ENCODE assay signal across 21 cellular contexts in genomic region chr5:109945723-109946480, GRCh38.
DNase-seq lines count a peak whose midpoint lies in the region; ATAC-seq and TF ChIP-seq lines count a peak whose summit lies in the region.
"Had no signal": no experiment of that assay in that cellular context is flagged by ENCODE, and none has a peak within 500 bp of the region (broad histone marks: within the 10 kb centered on the region; RNA-seq: fewer than 3 reads in every experiment).

No MANE protein-coding gene starts in this region.

- DNase-seq in T-helper 1 cell (no peak), IMR-90 (no peak), PC-3 (peak; percentile 22), foreskin keratinocyte (no peak), stomach (no peak), iPS-NIHi7 (ENCODE audit: extremely low spot score) (no peak), endodermal cell (no peak)
- DNase-seq: CD4-positive, CD25-positive, alpha-beta regulatory T cell; COR-L47; DMS 273 treated with DMSO at 0.1 percent for 48 hours; GF-D8; GM23248; MV-4-11; NCI-H187; NCI-H2227 treated with DMSO at 0.1 percent for 48 hours; NCI-H82 had no signal

- no peak overlapping the region for H3K4me3 ChIP-seq in IMR-90 (ENCODE audit: insufficient read depth, low read depth, low read length)
- no peak overlapping the region for H3K4me3 ChIP-seq in PC-3 (ENCODE audit: low read length)
- no peak overlapping the region for H3K4me3 ChIP-seq in stomach
- H3K4me3 ChIP-seq in endodermal cell (ENCODE audit: low read length): no peak overlapping the region
- H3K4me3 ChIP-seq: GM23248, HAP-1 had no signal

- H2AFZ ChIP-seq in IMR-90 (replicated peaks; ENCODE audit: low read length, poor library complexity) (no peak overlapping the region), PC-3 (ENCODE audit: low read length) (no peak overlapping the region)
- H2AFZ ChIP-seq: GM23248 had no signal

- no peak overlapping the region for H4K5ac ChIP-seq in IMR-90 (ENCODE audit: low read depth, low read length)

- H4K20me1 ChIP-seq in IMR-90 (ENCODE audit: insufficient read depth, low read length): no peaks in the 10 kb centered on the region
- H4K20me1 ChIP-seq in PC-3 (ENCODE audit: low read length): no peaks in the 10 kb centered on the region

- H3K36me3 ChIP-seq in IMR-90 (ENCODE audit: control insufficient read depth, insufficient read depth, low read length) (no peaks in the 10 kb centered on the region), PC-3 (ENCODE audit: low read depth, low read length) (no peaks in the 10 kb centered on the region), stomach (no peaks in the 10 kb centered on the region), endodermal cell (ENCODE audit: control insufficient read depth, insufficient read depth, low read length) (no peaks in the 10 kb centered on the region)
- H3K36me3 ChIP-seq: HAP-1 had no signal

- no peaks in the 10 kb centered on the region for H3K36me3 Mint-ChIP-seq in T-helper 1 cell treated with Interleukin-12 subunit alpha and Interleukin-12 subunit beta and Interleukin-4 antibody, amounts not matched to agents 30 μg/mL and 1 μg/mL, for 36 hours (ENCODE audit: low read depth)
- no peaks in the 10 kb centered on the region for H3K36me3 Mint-ChIP-seq in endodermal cell (ENCODE audit: low read depth)
- H3K36me3 Mint-ChIP-seq: CD4-positive, CD25-positive, alpha-beta regulatory T cell; IgD-negative memory B cell had no signal

- H2BK20ac ChIP-seq in IMR-90 (ENCODE audit: low read depth, low read length): no peak overlapping the region

- H4K91ac ChIP-seq in IMR-90 (ENCODE audit: insufficient read depth, low read depth, low read length): no peak overlapping the region

- H3K27ac Mint-ChIP-seq in T-helper 1 cell treated with Interleukin-12 subunit alpha and Interleukin-12 subunit beta and Interleukin-4 antibody, amounts not matched to agents 30 μg/mL and 1 μg/mL, for 36 hours: peak overlapping the region; percentile 47
- H3K27ac Mint-ChIP-seq in endodermal cell: no peak overlapping the region

- no CpG with 5 or more reads among the region's 2 CpGs for WGBS in IMR-90 (ENCODE audit: extremely low coverage in 2 of 2, insufficient read length in 1 of 2), 2 experiments
- WGBS in stomach, 5 donors: 45 to 60% (median 48%) methylated on average over 2 of the region's 2 CpGs
- WGBS in endodermal cell (ENCODE audit: insufficient coverage in 1 of 2, insufficient read length in 1 of 2), 2 experiments: 80 to 97% methylated on average over 1 to 2 of the region's 2 CpGs

- H2BK15ac ChIP-seq in IMR-90 (ENCODE audit: low read depth, low read length): no peak overlapping the region

- no peak overlapping the region for H3K23ac ChIP-seq in IMR-90 (ENCODE audit: low read depth, low read length)

- H3K79me2 ChIP-seq in PC-3 (ENCODE audit: low read length): no peaks in the 10 kb centered on the region

- H2BK5ac ChIP-seq in IMR-90 (ENCODE audit: low read depth, low read length, poor library complexity, severe bottlenecking): no peak overlapping the region

- no peak overlapping the region for H3K4me2 ChIP-seq in IMR-90 (ENCODE audit: low read depth, low read length)
- no peak overlapping the region for H3K4me2 ChIP-seq in PC-3 (ENCODE audit: low read length)

- TF ChIP-seq CTCF in IMR-90 (conservative IDR thresholded peaks at IDR 0.05; ENCODE audit: low read depth, low read length): no peak
- no peak for TF ChIP-seq CTCF in PC-3 (conservative IDR thresholded peaks at IDR 0.05; ENCODE audit: low read depth, low read length)
- no peak for TF ChIP-seq CTCF in foreskin keratinocyte (conservative IDR thresholded peaks at IDR 0.05)
- no peak for TF ChIP-seq CTCF in stomach (IDR thresholded peaks at IDR 0.05)
- no peak for TF ChIP-seq CTCF in endodermal cell (conservative IDR thresholded peaks at IDR 0.05)

- no peak overlapping the region for H3K4ac ChIP-seq in IMR-90 (ENCODE audit: low read depth, low read length)

- no peak overlapping the region for H3K27ac ChIP-seq in IMR-90 (ENCODE audit: insufficient read depth, low read length)
- H3K27ac ChIP-seq in PC-3 (ENCODE audit: low read length): no peak overlapping the region
- H3K27ac ChIP-seq in foreskin keratinocyte: no peak overlapping the region
- no peak overlapping the region for H3K27ac ChIP-seq in stomach
- H3K27ac ChIP-seq in endodermal cell (ENCODE audit: low read depth, low read length): no peak overlapping the region
- H3K27ac ChIP-seq: 22Rv1, GM23248, HL-60 had no signal

- no peaks in the 10 kb centered on the region for H3K79me1 ChIP-seq in IMR-90 (ENCODE audit: low read depth in 1 of 2, low read length in 2 of 2)

- intact Hi-C loops in IMR-90 (cut with micrococcal nuclease) (no loop called here), PC-3 (cut with micrococcal nuclease) (no loop called here), stomach (cut with DNase I; ENCODE audit: low total_unique reads) (no loop called here)

- H3K27me3 Mint-ChIP-seq in T-helper 1 cell treated with Interleukin-12 subunit alpha and Interleukin-12 subunit beta and Interleukin-4 antibody, amounts not matched to agents 30 μg/mL and 1 μg/mL, for 36 hours (ENCODE audit: low read depth): no peaks in the 10 kb centered on the region
- H3K27me3 Mint-ChIP-seq in endodermal cell (ENCODE audit: insufficient read depth): peaks cover 24% of the 10 kb centered on the region

- H3K56ac ChIP-seq in IMR-90 (ENCODE audit: extremely low read depth, insufficient read depth, low read length): no peak overlapping the region

- in situ Hi-C loops in IMR-90 (cut with MboI; ENCODE audit: low sequenced_read_pairs): no loop called here

- CTCF ChIA-PET in IMR-90 (lab: Yijun Ruan, JAX): no interaction called here
- CTCF ChIA-PET in PC-3 (lab: Charles Lee): no interaction called here

- POLR2A ChIA-PET in IMR-90 (lab: Charles Lee; ENCODE audit: unreplicated experiment): no interaction called here
- POLR2A ChIA-PET in PC-3 (lab: Charles Lee; ENCODE audit: unreplicated experiment): no interaction called here

- H2AK9ac ChIP-seq in IMR-90 (replicated peaks; ENCODE audit: low read depth, low read length, poor library complexity): no peak overlapping the region

- H3K4me1 ChIP-seq in IMR-90 (ENCODE audit: control insufficient read depth, insufficient read depth, low read length) (no peaks in the 10 kb centered on the region), PC-3 (ENCODE audit: insufficient read depth, low read length) (peaks cover 22% of the 10 kb centered on the region), foreskin keratinocyte (no peaks in the 10 kb centered on the region), stomach (peaks cover 0 to 12% (median 0%) of the 10 kb centered on the region in 4 donors), endodermal cell (ENCODE audit: control insufficient read depth, insufficient read depth, low read length) (no peaks in the 10 kb centered on the region)
- H3K4me1 ChIP-seq: HAP-1 had no signal

- H3K9me2 ChIP-seq in PC-3 (replicated peaks; ENCODE audit: low read length): no peaks in the 10 kb centered on the region

- H3K14ac ChIP-seq in IMR-90 (replicated peaks; ENCODE audit: low read depth, low read length): no peak overlapping the region

- no peak overlapping the region for H3K18ac ChIP-seq in IMR-90 (ENCODE audit: low read depth, low read length)

- H2AK5ac ChIP-seq in IMR-90 (ENCODE audit: low read depth, low read length): no peak overlapping the region

- H3K4me3 Mint-ChIP-seq in T-helper 1 cell treated with Interleukin-12 subunit alpha and Interleukin-12 subunit beta and Interleukin-4 antibody, amounts not matched to agents 30 μg/mL and 1 μg/mL, for 36 hours: no peak overlapping the region
- no peak overlapping the region for H3K4me3 Mint-ChIP-seq in endodermal cell
- H3K4me3 Mint-ChIP-seq: CD4-positive, CD25-positive, alpha-beta regulatory T cell had no signal

- peaks cover 3% of the 10 kb centered on the region for H3K9me3 Mint-ChIP-seq in T-helper 1 cell treated with Interleukin-12 subunit alpha and Interleukin-12 subunit beta and Interleukin-4 antibody, amounts not matched to agents 30 μg/mL and 1 μg/mL, for 36 hours
- H3K9me3 Mint-ChIP-seq in endodermal cell: no peaks in the 10 kb centered on the region
- H3K9me3 Mint-ChIP-seq: IgD-negative memory B cell had no signal

- no peaks in the 10 kb centered on the region for H3K9me3 ChIP-seq in IMR-90 (ENCODE audit: control insufficient read depth, insufficient read depth, low read length)
- no peaks in the 10 kb centered on the region for H3K9me3 ChIP-seq in PC-3 (ENCODE audit: low read length)
- H3K9me3 ChIP-seq in stomach: peaks cover 0 to 1% (median under 1%) of the 10 kb centered on the region in 4 donors
- H3K9me3 ChIP-seq in endodermal cell (ENCODE audit: control insufficient read depth, low read length): no peaks in the 10 kb centered on the region
- H3K9me3 ChIP-seq: HAP-1 had no signal

- no peaks in the 10 kb centered on the region for H3K9me1 ChIP-seq in IMR-90 (ENCODE audit: insufficient read depth, low read length)

- no peak overlapping the region for H2BK120ac ChIP-seq in IMR-90 (ENCODE audit: low read depth, low read length)

- H3K9ac ChIP-seq in IMR-90 (ENCODE audit: low read depth, low read length) (no peak overlapping the region), PC-3 (ENCODE audit: low read length) (no peak overlapping the region), endodermal cell (ENCODE audit: extremely low read depth, low read length, poor library complexity, severe bottlenecking) (no peak overlapping the region)
- H3K9ac ChIP-seq: GM23248 had no signal

- dilution Hi-C loops in IMR-90 (cut with HindIII; ENCODE audit: low sequenced_read_pairs, unreplicated experiment): no loop called here

- no peak for TF ChIP-seq EP300 in stomach (IDR thresholded peaks at IDR 0.05)

- ATAC-seq in IMR-90 (ENCODE audit: low read depth) (no peak), PC-3 (no peak), foreskin keratinocyte (peak; percentile 26)

- peaks cover 2% of the 10 kb centered on the region for H3K27me3 ChIP-seq in IMR-90 (ENCODE audit: control insufficient read depth, insufficient read depth, low read length)
- no peaks in the 10 kb centered on the region for H3K27me3 ChIP-seq in PC-3 (ENCODE audit: low read length)
- peaks cover 9% of the 10 kb centered on the region for H3K27me3 ChIP-seq in foreskin keratinocyte
- no peaks in the 10 kb centered on the region for H3K27me3 ChIP-seq in stomach
- H3K27me3 ChIP-seq in endodermal cell (ENCODE audit: control insufficient read depth, insufficient read depth, low read length, poor library complexity, severe bottlenecking): peaks cover 20% of the 10 kb centered on the region

- no peak overlapping the region for H4K8ac ChIP-seq in IMR-90 (ENCODE audit: low read depth in 2 of 2, low read length in 2 of 2)

- TF ChIP-seq POLR2A in IMR-90 (IDR thresholded peaks at IDR 0.05; ENCODE audit: low read depth, low read length) (no peak), stomach (IDR thresholded peaks at IDR 0.05) (no peak)

- BruUV-seq in IMR-90 (replicated peaks; lab: Mats Ljungman, UMichigan) (no TSS peak), PC-3 (replicated peaks; lab: Mats Ljungman, UMichigan) (no TSS peak)

- peaks cover 29% of the 10 kb centered on the region for H3K4me1 Mint-ChIP-seq in T-helper 1 cell treated with Interleukin-12 subunit alpha and Interleukin-12 subunit beta and Interleukin-4 antibody, amounts not matched to agents 30 μg/mL and 1 μg/mL, for 36 hours (ENCODE audit: low read depth)
- peaks cover 4% of the 10 kb centered on the region for H3K4me1 Mint-ChIP-seq in endodermal cell

- H3F3A ChIP-seq in PC-3 (ENCODE audit: low read length, unreplicated experiment): no peaks in the 10 kb centered on the region

- no peak for TF ChIP-seq RAD21 in IMR-90 (IDR thresholded peaks at IDR 0.05; ENCODE audit: low read length)
